ENCODE assay signal across 12 cellular contexts in the genomic region with DNA sequence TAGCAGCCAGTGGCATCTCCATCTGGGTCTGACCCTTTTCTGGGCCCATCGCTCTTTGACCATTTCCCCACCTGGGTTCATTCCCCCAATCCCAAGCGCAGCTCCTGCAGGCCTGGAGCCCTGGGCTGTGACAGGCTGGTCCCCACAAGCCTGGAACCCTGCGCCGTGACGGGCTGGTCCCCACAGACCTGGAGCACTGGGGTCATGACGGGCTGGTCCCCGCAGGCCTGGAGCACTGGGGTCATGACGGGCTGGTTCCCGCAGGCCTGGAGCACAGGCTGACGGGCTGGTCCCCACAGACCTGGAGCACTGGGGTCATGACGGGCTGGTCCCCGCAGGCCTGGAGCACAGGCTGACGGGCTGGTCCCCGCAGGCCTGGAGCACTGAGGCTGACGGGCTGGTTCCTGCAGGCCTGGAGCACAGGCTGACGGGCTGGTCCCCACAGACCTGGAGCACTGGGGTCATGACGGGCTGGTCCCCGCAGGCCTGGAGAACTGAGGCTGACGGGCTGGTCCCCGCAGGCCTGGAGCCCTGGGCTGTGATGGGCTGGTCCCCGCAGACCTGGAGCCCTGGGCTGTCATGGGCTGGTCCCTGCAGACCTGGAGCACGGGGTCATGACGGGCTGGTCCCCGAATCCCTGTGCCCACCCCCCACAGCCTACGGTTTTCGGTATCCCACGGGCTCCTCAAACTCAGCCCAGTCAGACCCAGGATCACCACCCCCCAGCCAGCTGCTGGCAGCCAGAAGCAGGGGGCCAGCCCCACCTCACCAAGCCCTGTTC. TPM values are rescaled to one million over a fixed set of nuclear protein-coding genes. Genes with fewer than 3 reads are reported as not detected.
DNase-seq lines count a peak whose midpoint lies in the region; ATAC-seq and TF ChIP-seq lines count a peak whose summit lies in the region.
"Had no signal": no experiment of that assay in that cellular context is flagged by ENCODE, and none has a peak within 500 bp of the region (broad histone marks: within the 10 kb centered on the region; RNA-seq: fewer than 3 reads in every experiment).

No MANE protein-coding gene starts in this region.

- CTCF ChIA-PET in CD4-positive, alpha-beta T cell (lab: Charles Lee) = interaction anchor here (1.0 to 2.8 kb wide), 11 partner anchors 14 to 139 kb away, joined by 3 to 37 read pairs (median 8); a partner anchor contains a TSS
- CTCF ChIA-PET in activated CD4-positive, alpha-beta T cell treated with anti-CD3 and anti-CD28 coated beads for 36 hours (lab: Charles Lee) = interaction anchor here (0.7 to 3.4 kb wide), 10 partner anchors 10 to 831 kb away, joined by 3 to 42 read pairs (median 4); a partner anchor contains a TSS

- no peaks in the 10 kb centered on the region for H3K4me1 ChIP-seq in breast epithelium
- H3K4me1 ChIP-seq: pancreas had no signal

- no peak for TF ChIP-seq POLR2A in breast epithelium (IDR thresholded peaks at IDR 0.05)
- TF ChIP-seq POLR2A in erythroblast (IDR thresholded peaks at IDR 0.05; ENCODE audit: low read length) = no peak

- H3K36me3 Mint-ChIP-seq in CD4-positive, alpha-beta T cell (ENCODE audit: low read depth) = peaks cover 69% of the 10 kb centered on the region
- H3K36me3 Mint-ChIP-seq in naive thymus-derived CD8-positive, alpha-beta T cell = peaks cover 0 to 81% (median 20%) of the 10 kb centered on the region in 3 donors
- H3K36me3 Mint-ChIP-seq in activated CD4-positive, alpha-beta T cell treated with anti-CD3 and anti-CD28 coated beads for 36 hours (ENCODE audit: low read depth) = peaks cover 45% of the 10 kb centered on the region

- H3K36me3 ChIP-seq in breast epithelium = no peaks in the 10 kb centered on the region
- H3K36me3 ChIP-seq: pancreas, SJCRH30 had no signal

- H3K27me3 ChIP-seq in CD4-positive, alpha-beta T cell (ENCODE audit: control insufficient read depth, insufficient read depth, low read length) = no peaks in the 10 kb centered on the region
- H3K27me3 ChIP-seq in breast epithelium = no peaks in the 10 kb centered on the region
- H3K27me3 ChIP-seq: pancreas, SJCRH30 had no signal

- H3K9me3 ChIP-seq in CD4-positive, alpha-beta T cell (ENCODE audit: control insufficient read depth, low read length) = no peaks in the 10 kb centered on the region
- no peaks in the 10 kb centered on the region for H3K9me3 ChIP-seq in breast epithelium
- H3K9me3 ChIP-seq: pancreas, SJCRH30 had no signal

- peak overlapping the region; percentile 84 for H3K27ac Mint-ChIP-seq in CD4-positive, alpha-beta T cell
- H3K27ac Mint-ChIP-seq in naive thymus-derived CD8-positive, alpha-beta T cell = peak overlapping the region in 8 of 10 donors; percentile 67 to 99 (median 92)
- H3K27ac Mint-ChIP-seq in activated CD4-positive, alpha-beta T cell treated with anti-CD3 and anti-CD28 coated beads for 36 hours = no peak overlapping the region

- H3K9me3 Mint-ChIP-seq in CD4-positive, alpha-beta T cell = no peaks in the 10 kb centered on the region
- no peaks in the 10 kb centered on the region for H3K9me3 Mint-ChIP-seq in naive thymus-derived CD8-positive, alpha-beta T cell
- H3K9me3 Mint-ChIP-seq in activated CD4-positive, alpha-beta T cell treated with anti-CD3 and anti-CD28 coated beads for 36 hours (ENCODE audit: low read depth) = no peaks in the 10 kb centered on the region

- peak overlapping the region; percentile 7 for H3K27ac ChIP-seq in CD4-positive, alpha-beta T cell (ENCODE audit: low read depth, low read length)
- H3K27ac ChIP-seq in caudate nucleus (ENCODE audit: low read depth, low read length) (peak overlapping the region; percentile 97), breast epithelium (no peak overlapping the region)
- H3K27ac ChIP-seq: pancreas, SJCRH30 had no signal

- no peak overlapping the region for H3K4me3 Mint-ChIP-seq in CD4-positive, alpha-beta T cell
- peak overlapping the region in 3 of 10 donors; percentile 55 to 82 (median 60) for H3K4me3 Mint-ChIP-seq in naive thymus-derived CD8-positive, alpha-beta T cell
- H3K4me3 Mint-ChIP-seq in activated CD4-positive, alpha-beta T cell treated with anti-CD3 and anti-CD28 coated beads for 36 hours = no peak overlapping the region

- no peak for TF ChIP-seq CTCF in CD4-positive, alpha-beta T cell (IDR thresholded peaks at IDR 0.05)
- TF ChIP-seq CTCF in breast epithelium (IDR thresholded peaks at IDR 0.05) = no peak

- peak in 1 of 10 experiments; percentile 1 for DNase-seq in CD4-positive, alpha-beta T cell
- DNase-seq in Daoy (ENCODE audit: low read depth) (peak; percentile 5), caudate nucleus (lab: John Stamatoyannopoulos, UW) (no peak), H4 (ENCODE audit: low spot score) (no peak), breast epithelium (ENCODE audit: low spot score in 2 of 2) (no peak), erythroblast (lab: John Stamatoyannopoulos, UW) (no peak)
- peak in 2 of 10 donors; percentile 19 to 20 for DNase-seq in naive thymus-derived CD8-positive, alpha-beta T cell
- no peak for DNase-seq in activated CD4-positive, alpha-beta T cell treated with anti-CD3 and anti-CD28 coated beads for 36 hours

- no peak overlapping the region for H3K4me3 ChIP-seq in breast epithelium
- H3K4me3 ChIP-seq: pancreas, SJCRH30 had no signal

- POLR2A ChIA-PET in CD4-positive, alpha-beta T cell (lab: Charles Lee) = interaction anchor here (1.0 to 9.3 kb wide), 10 partner anchors 10 to 140 kb away, joined by 3 to 151 read pairs (median 9); a partner anchor contains a TSS
- POLR2A ChIA-PET in naive thymus-derived CD8-positive, alpha-beta T cell (lab: Charles Lee) = interaction anchor here (1.0 to 15.9 kb wide), 5 partner anchors 15 to 75 kb away, joined by 3 to 615 read pairs (median 7); a partner anchor contains a TSS
- POLR2A ChIA-PET in activated CD4-positive, alpha-beta T cell treated with anti-CD3 and anti-CD28 coated beads for 36 hours (lab: Charles Lee) = no interaction called here

- H3K4me1 Mint-ChIP-seq in CD4-positive, alpha-beta T cell (ENCODE audit: low read depth) = peaks cover 44% of the 10 kb centered on the region
- peaks cover 31 to 59% (median 48%) of the 10 kb centered on the region in 4 donors for H3K4me1 Mint-ChIP-seq in naive thymus-derived CD8-positive, alpha-beta T cell
- peaks cover 39% of the 10 kb centered on the region for H3K4me1 Mint-ChIP-seq in activated CD4-positive, alpha-beta T cell treated with anti-CD3 and anti-CD28 coated beads for 36 hours

- ATAC-seq in CD4-positive, alpha-beta T cell (ENCODE audit: poor library complexity) = peak; percentile 5
- peak in 1 of 2 donors; percentile 3 for ATAC-seq in naive thymus-derived CD8-positive, alpha-beta T cell
- ATAC-seq in activated CD4-positive, alpha-beta T cell treated with anti-CD3 and anti-CD28 coated beads for 36 hours = no peak

- intact Hi-C loops in CD4-positive, alpha-beta T cell (cut with DNase I, micrococcal nuclease) = loop anchor here (1.0 to 5.0 kb wide), 4 partner anchors 22 to 139 kb away; a partner anchor contains a TSS
- intact Hi-C loops in breast epithelium (cut with DNase I; ENCODE audit: low total_unique reads) = loop anchor here (5.0 to 10.0 kb wide), 2 partner anchors 63 to 140 kb away; no protein-coding TSS in a partner anchor
- intact Hi-C loops in activated CD4-positive, alpha-beta T cell treated with anti-CD3 and anti-CD28 coated beads for 36 hours (cut with DNase I, micrococcal nuclease) = loop anchor here (1.0 to 5.0 kb wide), 6 partner anchors 22 to 245 kb away; a partner anchor contains a TSS

- H3K27me3 Mint-ChIP-seq in CD4-positive, alpha-beta T cell = no peaks in the 10 kb centered on the region
- no peaks in the 10 kb centered on the region for H3K27me3 Mint-ChIP-seq in naive thymus-derived CD8-positive, alpha-beta T cell
- H3K27me3 Mint-ChIP-seq in activated CD4-positive, alpha-beta T cell treated with anti-CD3 and anti-CD28 coated beads for 36 hours = no peaks in the 10 kb centered on the region

RNA-seq across cellular contexts. Expression of a gene that starts 16.6 kb away (rescaled TPM):
- 100 to 1,000 TPM; 645 to 659 TPM for total RNA-seq in CD4-positive, alpha-beta T cell
- 0.80 and 4.6 TPM in 2 replicates for total RNA-seq in Daoy (2014; rRNA removed; shearing (Covaris generic))
- 100 to 1,000 TPM; 809 to 819 TPM for total RNA-seq in naive thymus-derived CD8-positive, alpha-beta T cell
- 100 to 1,000 TPM; 186 to 253 (median 209) TPM for polyA plus RNA-seq in naive thymus-derived CD8-positive, alpha-beta T cell
- 2.7 and 7.9 TPM in 2 replicates for total RNA-seq in H4 (2014; rRNA removed; shearing (Covaris generic))
- total RNA-seq in breast epithelium = 10 to 100 TPM; 18.6 to 45.9 (median 28.4) TPM
- 100 to 1,000 TPM; 138 to 145 TPM for total RNA-seq in activated CD4-positive, alpha-beta T cell treated with anti-CD3 and anti-CD28 coated beads for 36 hours

RNA-seq across cellular contexts. Expression of a gene that starts 18.7 kb away (rescaled TPM):
- 100 to 1,000 TPM; 567 to 577 TPM for total RNA-seq in CD4-positive, alpha-beta T cell
- total RNA-seq in Daoy (2014; rRNA removed; shearing (Covaris generic)) = not detected in 2 replicates
- total RNA-seq in naive thymus-derived CD8-positive, alpha-beta T cell = 100 to 1,000 TPM; 367 to 370 TPM
- 100 to 1,000 TPM in 1 of 3 donors, 10 to 100 TPM in 2; 62.5 to 141 (median 72.9) TPM for polyA plus RNA-seq in naive thymus-derived CD8-positive, alpha-beta T cell
- 0.02 TPM in 1 of 2 replicates, not detected in the other for total RNA-seq in H4 (2014; rRNA removed; shearing (Covaris generic))
- 1 to 10 TPM; 4.2 to 9.9 (median 8.8) TPM for total RNA-seq in breast epithelium
- 100 to 1,000 TPM; 123 to 139 TPM for total RNA-seq in activated CD4-positive, alpha-beta T cell treated with anti-CD3 and anti-CD28 coated beads for 36 hours
- polyA plus RNA-seq: BJ had no signal

RNA-seq across cellular contexts. Expression of a gene that starts 34.3 kb away (rescaled TPM):
- not detected for total RNA-seq in CD4-positive, alpha-beta T cell
- not detected in 2 replicates for total RNA-seq in Daoy (2014; rRNA removed; shearing (Covaris generic))
- under 1 TPM in 1 of 2 experiments, not detected in 1; 0.60 TPM for total RNA-seq in naive thymus-derived CD8-positive, alpha-beta T cell
- polyA plus RNA-seq in naive thymus-derived CD8-positive, alpha-beta T cell = not detected
- not detected in 2 replicates for total RNA-seq in H4 (2014; rRNA removed; shearing (Covaris generic))
- total RNA-seq in breast epithelium = not detected
- total RNA-seq in activated CD4-positive, alpha-beta T cell treated with anti-CD3 and anti-CD28 coated beads for 36 hours = not detected
- total RNA-seq: mononuclear cell, pancreas, SJCRH30 had no signal
- polyA plus RNA-seq: BJ, pancreas had no signal

RNA-seq across cellular contexts. Expression of a gene that starts 56.5 kb away (rescaled TPM):
- total RNA-seq in CD4-positive, alpha-beta T cell = 10 to 100 TPM; 34.9 to 41.3 TPM
- 14.8 and 19.4 TPM in 2 replicates for total RNA-seq in Daoy (2014; rRNA removed; shearing (Covaris generic))
- 10 to 100 TPM; 58.1 to 66.6 TPM for total RNA-seq in naive thymus-derived CD8-positive, alpha-beta T cell
- polyA plus RNA-seq in naive thymus-derived CD8-positive, alpha-beta T cell = 100 to 1,000 TPM in 1 of 3 donors, 10 to 100 TPM in 2; 88.4 to 108 (median 92.1) TPM
- 24.6 and 30.1 TPM in 2 replicates for total RNA-seq in H4 (2014; rRNA removed; shearing (Covaris generic))
- 10 to 100 TPM; 37.8 to 69.5 (median 64.2) TPM for total RNA-seq in breast epithelium
- total RNA-seq in activated CD4-positive, alpha-beta T cell treated with anti-CD3 and anti-CD28 coated beads for 36 hours = 10 to 100 TPM; 79.1 to 89.2 TPM

Comparison
In these comparisons a context has a peak if more than half of its experiments do, and no peak if none do; other contexts are left out.
1. H3K27ac ChIP-seq: peak in CD4-positive, alpha-beta T cell (single experiment) and caudate nucleus (single experiment); none in breast epithelium (0 of 2).
2. RNA of a gene that starts 16.6 kb away (total RNA-seq): 809 to 819 TPM in naive thymus-derived CD8-positive, alpha-beta T cell and 645 to 659 TPM in CD4-positive, alpha-beta T cell; 138 to 145 TPM in activated CD4-positive, alpha-beta T cell treated with anti-CD3 and anti-CD28 coated beads for 36 hours, 18.6 to 45.9 TPM in breast epithelium, 2.7 to 7.9 TPM in H4 and 0.80 to 4.6 TPM in Daoy; every median in the first group is over 4 times any median in the second.
3. RNA of a gene that starts 18.7 kb away (total RNA-seq): 567 to 577 TPM in CD4-positive, alpha-beta T cell, 367 to 370 TPM in naive thymus-derived CD8-positive, alpha-beta T cell and 123 to 139 TPM in activated CD4-positive, alpha-beta T cell treated with anti-CD3 and anti-CD28 coated beads for 36 hours; 4.2 to 9.9 TPM in breast epithelium, 0.02 TPM in H4 and not detected in Daoy; every median in the first group is over 10 times any median in the second.